In the genomic region with DNA sequence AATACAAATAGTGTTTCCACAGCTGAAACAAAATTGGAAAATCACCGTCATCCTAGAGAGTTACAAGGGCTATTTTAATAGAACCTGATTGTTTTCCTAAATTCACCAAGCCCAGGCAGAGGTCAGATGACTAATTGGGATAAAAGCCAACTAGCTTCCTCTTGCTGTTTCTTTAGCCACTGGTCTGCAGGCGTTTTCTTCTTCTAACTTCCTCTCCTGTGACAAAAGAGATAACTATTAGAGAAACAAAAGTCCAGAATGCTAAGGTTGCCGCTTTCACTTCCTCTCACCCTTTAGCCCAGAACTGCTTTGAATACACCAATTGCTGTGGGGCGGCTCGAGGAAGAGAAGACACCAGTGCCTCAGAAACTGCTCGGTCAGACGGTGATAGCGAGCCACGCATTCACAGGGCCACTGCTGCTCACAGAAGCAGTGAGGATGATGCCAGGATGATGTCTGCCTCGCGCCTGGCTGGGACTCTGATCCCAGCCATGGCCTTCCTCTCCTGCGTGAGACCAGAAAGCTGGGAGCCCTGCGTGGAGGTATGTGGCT, we compare ENCODE assay signal across 8 cellular contexts. TPM values are rescaled to one million over a fixed set of nuclear protein-coding genes. Genes with fewer than 3 reads are reported as not detected.
A peak's percentile ranks its signal among the peaks of the same experiment; 100 is the strongest.
DNase-seq lines count a peak whose midpoint lies in the region; ATAC-seq and TF ChIP-seq lines count a peak whose summit lies in the region.

Gene TLR4 (plus strand): TSS at position 380 of the 552 bp plus-strand sequence. CDS start 70 bp downstream, at position 450.

- peak within 1 kb of the TSS; percentile 81 for H3K4me2 ChIP-seq in osteoblast (ENCODE audit: insufficient read depth, low read length)

- 4 to 6% methylated on average over 9 to 12 of the region's 13 CpGs for WGBS in gastroesophageal sphincter (ENCODE audit: low coverage in 1 of 2), 2 donors

- peak within 1 kb of the TSS; percentile 58 for H2AFZ ChIP-seq in osteoblast (ENCODE audit: low read length)

- no peaks in the 10 kb centered on the region for H3K36me3 ChIP-seq in gastroesophageal sphincter
- H3K36me3 ChIP-seq in osteoblast (ENCODE audit: insufficient read depth, low read length): no peaks in the 10 kb centered on the region

- peak; percentile 60 to 62 for TF ChIP-seq POLR2A in gastroesophageal sphincter (IDR thresholded peaks at IDR 0.05)

- H3K27ac ChIP-seq in gastroesophageal sphincter (peak within 1 kb of the TSS; percentile 24 to 86 (median 80)), osteoblast (ENCODE audit: low read depth, low read length) (peak within 1 kb of the TSS; percentile 90), foreskin keratinocyte (no peak within 1 kb of the TSS)

- ATAC-seq in GM19351 (IDR thresholded peaks at IDR 0.05; ENCODE audit: unreplicated experiment) (peak; percentile 100), HG03439 (IDR thresholded peaks at IDR 0.05; ENCODE audit: unreplicated experiment) (peak; percentile 95), gastroesophageal sphincter (peak; percentile 82), foreskin keratinocyte (no peak)

- peaks cover 44% of the 10 kb centered on the region for H3K79me2 ChIP-seq in osteoblast (ENCODE audit: insufficient read depth, low read length)

- TF ChIP-seq EP300 in gastroesophageal sphincter (IDR thresholded peaks at IDR 0.05): no peak

- peak within 1 kb of the TSS; percentile 24 to 49 for H3K4me3 ChIP-seq in gastroesophageal sphincter
- peak within 1 kb of the TSS; percentile 74 for H3K4me3 ChIP-seq in osteoblast (ENCODE audit: insufficient read depth, low read length)

- no peaks in the 10 kb centered on the region for H3K27me3 ChIP-seq in gastroesophageal sphincter
- H3K27me3 ChIP-seq in osteoblast (ENCODE audit: insufficient read depth, low read length): no peaks in the 10 kb centered on the region
- H3K27me3 ChIP-seq in foreskin keratinocyte: no peaks in the 10 kb centered on the region

- no peaks in the 10 kb centered on the region for H3K9me3 ChIP-seq in gastroesophageal sphincter
- no peaks in the 10 kb centered on the region for H3K9me3 ChIP-seq in osteoblast (ENCODE audit: low read depth, low read length)

- TF ChIP-seq CTCF in gastroesophageal sphincter (IDR thresholded peaks at IDR 0.05) (no peak), osteoblast (IDR thresholded peaks at IDR 0.05; ENCODE audit: extremely low read depth, low read depth, low read length) (no peak), foreskin keratinocyte (conservative IDR thresholded peaks at IDR 0.05) (no peak)

- H3K4me1 ChIP-seq in gastroesophageal sphincter: peaks cover 0 to 28% (median 2%) of the 10 kb centered on the region in 3 donors
- peaks cover 27% of the 10 kb centered on the region for H3K4me1 ChIP-seq in osteoblast (ENCODE audit: insufficient read depth, low read length)
- H3K4me1 ChIP-seq in foreskin keratinocyte: no peaks in the 10 kb centered on the region

- no peaks in the 10 kb centered on the region for H4K20me1 ChIP-seq in osteoblast (ENCODE audit: insufficient read depth, low read length)

- DNase-seq in Ammon's horn (ENCODE audit: low spot score) (peak; percentile 85), T1000 (lab: John Stamatoyannopoulos, UW) (peak; percentile 26), osteoblast (ENCODE audit: insufficient read length, low spot score, missing footprints) (peak; percentile 17), foreskin keratinocyte (no peak)
- DNase-seq in activated effector memory CD4-positive, alpha-beta T cell treated with Interleukin-2 at 50 U/mL for 16 hours: no peak

RNA-seq across cellular contexts. Expression of gene TLR4, which starts in this region (rescaled TPM):
- 10 to 100 TPM in 3 of 4 donors, 1 to 10 TPM in 1; 9.8 to 31.5 (median 19.9) TPM for total RNA-seq in gastroesophageal sphincter
- 44.2 and 46.7 TPM in 2 replicates for total RNA-seq in osteoblast
- not detected in 2 replicates for total RNA-seq in foreskin keratinocyte
- not detected in 2 replicates for polyA plus RNA-seq in foreskin keratinocyte

Comparison
In these comparisons a context has a peak if more than half of its experiments do, and no peak if none do; other contexts are left out.
1. RNA of gene TLR4 (total RNA-seq): 44.2 to 46.7 TPM in osteoblast and 9.8 to 31.5 TPM in gastroesophageal sphincter; not detected in foreskin keratinocyte; every median in the first group is over 10 times any median in the second.
2. DNase-seq: peak in Ammon's horn (single experiment), T1000 (single experiment) and osteoblast (single experiment); none in activated effector memory CD4-positive, alpha-beta T cell treated with Interleukin-2 at 50 U/mL for 16 hours (single experiment) and foreskin keratinocyte (0 of 2).